34 cellular contexts compared by ENCODE assay signal in the genomic region with DNA sequence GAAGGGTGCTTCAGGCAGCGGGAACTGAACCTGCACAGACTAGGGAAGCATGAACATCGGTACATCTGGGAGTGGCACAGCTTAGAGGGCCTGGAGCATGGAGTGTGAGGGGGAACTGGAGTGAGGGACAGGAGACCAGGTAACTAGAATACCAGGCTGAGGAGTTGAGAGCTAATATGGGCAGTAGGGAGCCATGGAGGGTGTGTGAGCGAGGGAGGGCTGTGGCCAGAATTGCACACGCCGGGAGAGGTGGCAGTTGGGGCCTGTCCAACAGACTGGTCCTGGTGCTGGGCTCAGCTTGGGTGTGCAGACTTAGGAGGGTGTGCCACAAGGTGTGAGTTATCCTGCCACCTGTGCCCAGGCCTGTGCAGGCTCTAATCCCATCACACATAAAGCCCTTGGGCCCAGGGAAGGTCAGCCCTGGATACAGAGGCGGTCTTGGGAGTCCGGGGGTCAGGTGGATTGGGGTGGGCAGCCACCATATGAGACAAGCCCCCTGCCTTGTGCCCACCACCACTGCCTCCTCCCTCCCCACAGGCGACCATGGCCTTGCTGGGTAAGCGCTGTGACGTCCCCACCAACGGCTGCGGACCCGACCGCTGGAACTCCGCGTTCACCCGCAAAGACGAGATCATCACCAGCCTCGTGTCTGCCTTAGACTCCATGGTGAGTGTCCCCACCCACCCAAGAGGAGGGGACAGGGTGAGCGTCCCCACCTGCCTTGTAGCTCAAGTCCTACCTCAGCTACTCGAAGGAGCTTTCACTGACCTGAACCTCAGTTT. TPM values are rescaled to one million over a fixed set of nuclear protein-coding genes. Genes with fewer than 3 reads are reported as not detected.
"Had no signal": no experiment of that assay in that cellular context is flagged by ENCODE, and none has a peak within 500 bp of the region (broad histone marks: within the 10 kb centered on the region; RNA-seq: fewer than 3 reads in every experiment).

No MANE protein-coding gene starts in this region.

- H3K9me3 ChIP-seq: gastrocnemius medialis, left ventricle myocardium inferior, mucosa of descending colon, neutrophil, pancreas, psoas muscle, tibial nerve had no signal

- ATAC-seq: activated naive CD4-positive, alpha-beta T cell treated with anti-CD3 and anti-CD28 coated beads, Interleukin-2, amount 50 U/mL, for 72 hours; gastrocnemius medialis; mucosa of descending colon; pancreas; psoas muscle; T-helper 17 cell had no signal

- H3K27ac Mint-ChIP-seq: activated CD4-positive, alpha-beta memory T cell treated with anti-CD3 and anti-CD28 coated beads for 36 hours; activated CD4-positive, alpha-beta T cell treated with anti-CD3 and anti-CD28 coated beads, Interleukin-2, amount 10 ng/mL, durations not matched to agents 24 days and 14 days; activated naive CD4-positive, alpha-beta T cell treated with anti-CD3 and anti-CD28 coated beads, Interleukin-2, amount 50 U/mL, for 72 hours; activated T-helper 1 cell treated with anti-CD3 and anti-CD28 coated beads, Interleukin-12 subunit alpha, Interleukin-12 subunit beta, Interleukin-2, Interleukin-4 antibody, amounts not matched to agents 30 ng/mL and 10 ng/mL and 1 ng/mL, durations not matched to agents 14 hours and 24 hours and 36 hours; natural killer cell treated with Interleukin-12 subunit alpha and Interleukin-12 subunit beta and Interleukin-15 and Interleukin-18, amount 100 ng/mL, for 72 hours had no signal

- H3K9me3 Mint-ChIP-seq: activated CD4-positive, alpha-beta memory T cell treated with anti-CD3 and anti-CD28 coated beads for 36 hours; activated CD4-positive, alpha-beta T cell treated with anti-CD3 and anti-CD28 coated beads, Interleukin-2, amount 10 ng/mL, durations not matched to agents 24 days and 14 days; activated naive CD4-positive, alpha-beta T cell treated with anti-CD3 and anti-CD28 coated beads, Interleukin-2, amount 50 U/mL, for 72 hours; activated T-helper 1 cell treated with anti-CD3 and anti-CD28 coated beads, Interleukin-12 subunit alpha, Interleukin-12 subunit beta, Interleukin-2, Interleukin-4 antibody, amounts not matched to agents 30 ng/mL and 10 ng/mL and 1 ng/mL, durations not matched to agents 14 hours and 24 hours and 36 hours; central memory CD8-positive, alpha-beta T cell; natural killer cell treated with Interleukin-12 subunit alpha and Interleukin-12 subunit beta and Interleukin-15 and Interleukin-18, amount 100 ng/mL, for 72 hours had no signal

- H3K27me3 Mint-ChIP-seq: activated CD4-positive, alpha-beta memory T cell treated with anti-CD3 and anti-CD28 coated beads for 36 hours; activated CD4-positive, alpha-beta T cell treated with anti-CD3 and anti-CD28 coated beads, Interleukin-2, amount 10 ng/mL, durations not matched to agents 24 days and 14 days; central memory CD8-positive, alpha-beta T cell; natural killer cell treated with Interleukin-12 subunit alpha and Interleukin-12 subunit beta and Interleukin-15 and Interleukin-18, amount 100 ng/mL, for 72 hours; T-helper 17 cell had no signal

- H3K4me3 Mint-ChIP-seq: activated CD4-positive, alpha-beta memory T cell treated with anti-CD3 and anti-CD28 coated beads for 36 hours; activated CD4-positive, alpha-beta T cell treated with anti-CD3 and anti-CD28 coated beads, Interleukin-2, amount 10 ng/mL, durations not matched to agents 24 days and 14 days; activated T-helper 1 cell treated with anti-CD3 and anti-CD28 coated beads, Interleukin-12 subunit alpha, Interleukin-12 subunit beta, Interleukin-2, Interleukin-4 antibody, amounts not matched to agents 30 ng/mL and 10 ng/mL and 1 ng/mL, durations not matched to agents 14 hours and 24 hours and 36 hours; central memory CD8-positive, alpha-beta T cell; natural killer cell treated with Interleukin-12 subunit alpha and Interleukin-12 subunit beta and Interleukin-15 and Interleukin-18, amount 100 ng/mL, for 72 hours; T-helper 17 cell had no signal

- DNase-seq: activated CD4-positive, alpha-beta memory T cell treated with anti-CD3 and anti-CD28 coated beads for 36 hours; activated CD4-positive, alpha-beta T cell treated with anti-CD3 and anti-CD28 coated beads, Interleukin-2, amount 10 ng/mL, durations not matched to agents 24 days and 14 days; activated CD4-positive, CD25-positive, alpha-beta regulatory T cell treated with anti-CD3 and anti-CD28 coated beads, Interleukin-2, amount 50 U/mL, for 72 hours; activated CD8-positive, alpha-beta memory T cell treated with anti-CD3 and anti-CD28 coated beads, Interleukin-2, amount 50 U/mL, for 4 hours; activated gamma-delta T cell; activated T-cell treated with anti-CD3 and anti-CD28 coated beads, Interleukin-2, amount 50 U/mL, for 1 hour; dermis blood vessel endothelial cell; effector CD4-positive, alpha-beta T cell; gastrocnemius medialis; glutamatergic neuron; left ventricle myocardium inferior; mucosa of descending colon; pancreas; psoas muscle; stimulated activated CD4-positive, alpha-beta T cell treated with anti-CD3 and anti-CD28 coated beads, Interleukin-15, amount 100 ng/mL, for 24 hours; stimulated activated CD4-positive, alpha-beta T cell treated with anti-CD3 and anti-CD28 coated beads, Interleukin-2, amount 100 ng/mL, for 24 hours; stimulated activated naive CD4-positive, alpha-beta T cell; SW 1271; T-helper 17 cell; T1000; WERI-Rb-1 had no signal

- H3K4me3 ChIP-seq: gastrocnemius medialis, left ventricle myocardium inferior, lung, mucosa of descending colon, pancreas, psoas muscle, smooth muscle cell, tibial nerve had no signal

- H3K4me1 Mint-ChIP-seq: activated CD4-positive, alpha-beta T cell treated with anti-CD3 and anti-CD28 coated beads, Interleukin-2, amount 10 ng/mL, durations not matched to agents 24 days and 14 days; central memory CD8-positive, alpha-beta T cell; T-helper 17 cell had no signal

- H3K27me3 ChIP-seq: gastrocnemius medialis, neutrophil, pancreas, tibial nerve had no signal

- H3K36me3 ChIP-seq: gastrocnemius medialis, neutrophil, pancreas had no signal

- H3K36me3 Mint-ChIP-seq: activated CD4-positive, alpha-beta memory T cell treated with anti-CD3 and anti-CD28 coated beads for 36 hours; activated naive CD4-positive, alpha-beta T cell treated with anti-CD3 and anti-CD28 coated beads, Interleukin-2, amount 50 U/mL, for 72 hours; natural killer cell treated with Interleukin-12 subunit alpha and Interleukin-12 subunit beta and Interleukin-15 and Interleukin-18, amount 100 ng/mL, for 72 hours had no signal

- H3K4me2 ChIP-seq: smooth muscle cell had no signal

- H3K27ac ChIP-seq: epithelial cell of prostate, left ventricle myocardium inferior, neutrophil, pancreas, tibial nerve, WERI-Rb-1 had no signal

- FAIRE-seq: bronchial epithelial cell, colon, endometrium, islet of Langerhans, pancreas had no signal

- H3K4me1 ChIP-seq: psoas muscle had no signal

RNA-seq across cellular contexts. Expression of a gene that starts 54.0 kb away (rescaled TPM):
- total RNA-seq: natural killer cell treated with Interleukin-12 subunit alpha and Interleukin-12 subunit beta and Interleukin-15 and Interleukin-18, amount 100 ng/mL, for 72 hours had no signal
